In the genomic region with DNA sequence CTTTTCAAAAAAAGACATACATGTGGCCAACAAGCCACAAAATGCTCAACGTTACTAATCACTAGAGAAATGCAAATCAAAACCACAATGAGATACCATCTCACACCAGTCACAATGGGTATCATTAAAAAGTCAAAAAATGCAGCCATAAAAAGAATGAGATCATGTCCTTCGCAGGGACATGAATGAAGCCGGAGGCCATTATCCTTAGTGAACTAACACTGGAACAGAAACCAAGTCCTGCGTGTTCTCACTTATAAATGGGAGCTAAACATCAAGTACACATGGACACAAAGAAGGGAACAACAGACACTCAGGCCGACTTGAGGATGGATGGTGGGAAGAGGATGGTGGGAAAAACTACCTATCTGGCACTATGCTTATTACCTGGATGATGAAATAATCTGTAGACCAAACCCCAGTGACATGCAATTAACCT, we compare ENCODE assay signal across 11 cellular contexts. TPM values are rescaled to one million over a fixed set of nuclear protein-coding genes. Genes with fewer than 3 reads are reported as not detected.
DNase-seq lines count a peak whose midpoint lies in the region; ATAC-seq lines count a peak whose summit lies in the region.
"Had no signal": no experiment of that assay in that cellular context is flagged by ENCODE, and none has a peak within 500 bp of the region (broad histone marks: within the 10 kb centered on the region; RNA-seq: fewer than 3 reads in every experiment).

No MANE protein-coding gene starts in this region.

- DNase-seq in M059J (ENCODE audit: low read depth) (peak; percentile 97), astrocyte of the hippocampus (ENCODE audit: low read depth, low spot score) (peak; percentile 83), renal cortical epithelial cell (ENCODE audit: low read depth) (peak; percentile 81), GM19238 (ENCODE audit: insufficient read length, low spot score) (no peak)
- DNase-seq in activated CD4-positive, alpha-beta T cell treated with anti-CD3 and anti-CD28 coated beads for 1 hour = no peak
- DNase-seq: Kasumi-1; stimulated activated CD4-positive, alpha-beta T cell treated with anti-CD3 and anti-CD28 coated beads, Interleukin-1b, Interleukin-23, amount 100 ng/mL, for 48 hours; substantia nigra had no signal

- ATAC-seq in GM18861 (IDR thresholded peaks at IDR 0.05; ENCODE audit: unreplicated experiment) = peak; percentile 57
- ATAC-seq in HG02678 (IDR thresholded peaks at IDR 0.05; ENCODE audit: unreplicated experiment) = no peak
- no peak for ATAC-seq in HG02623 (IDR thresholded peaks at IDR 0.05; ENCODE audit: unreplicated experiment)

RNA-seq across cellular contexts. Expression of a gene that starts 17.8 kb away (rescaled TPM):
- 30.8 and 62.7 TPM in 2 replicates for total RNA-seq in M059J (2014; rRNA removed; shearing (Covaris generic))
- 110 and 186 TPM in 2 replicates for total RNA-seq in renal cortical epithelial cell

Comparison
In these comparisons a context has a peak if more than half of its experiments do, and no peak if none do; other contexts are left out.
1. DNase-seq: peak in M059J (single experiment), astrocyte of the hippocampus (single experiment) and renal cortical epithelial cell (single experiment); none in GM19238 (single experiment) and activated CD4-positive, alpha-beta T cell treated with anti-CD3 and anti-CD28 coated beads for 1 hour (single experiment).